Comparison of ENCODE assay signal across 10 cellular contexts in the genomic region with DNA sequence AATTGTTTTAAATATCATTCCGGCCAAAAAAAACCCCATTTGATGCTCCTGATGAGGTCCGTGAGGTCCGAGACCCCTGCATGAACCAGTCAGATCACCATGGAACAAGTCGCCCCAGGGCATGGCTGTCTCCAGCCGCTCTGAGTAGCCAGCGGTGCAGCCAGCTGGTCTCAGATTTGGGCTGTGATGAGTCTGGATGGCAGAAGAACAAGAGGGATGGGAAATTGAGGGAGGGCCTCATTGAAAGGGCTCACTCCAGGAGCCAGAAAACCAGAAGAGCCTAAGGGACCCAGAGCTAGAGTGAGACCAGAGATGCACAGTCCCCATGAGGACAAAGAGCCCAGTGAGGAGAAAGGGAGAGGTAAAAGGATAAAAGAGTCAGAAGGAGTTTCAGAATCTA.
DNase-seq lines count a peak whose midpoint lies in the region; ATAC-seq and TF ChIP-seq lines count a peak whose summit lies in the region.
"Had no signal": no experiment of that assay in that cellular context is flagged by ENCODE, and none has a peak within 500 bp of the region (broad histone marks: within the 10 kb centered on the region; RNA-seq: fewer than 3 reads in every experiment).

No MANE protein-coding gene starts in this region.

- H3K27me3 ChIP-seq in SK-N-SH (ENCODE audit: insufficient read depth) (no peaks in the 10 kb centered on the region), left lung (no peaks in the 10 kb centered on the region)

- no peaks in the 10 kb centered on the region for H3K27me3 Mint-ChIP-seq in activated B cell treated with CpG ODN at 0.5 μM for 24 hours
- H3K27me3 Mint-ChIP-seq in stimulated activated naive CD8-positive, alpha-beta T cell treated with anti-CD3 and anti-CD28 coated beads, Interleukin-15, Interleukin-2, amounts not matched to agents 100 ng/mL and 50 ng/mL, for 24 hours = no peaks in the 10 kb centered on the region

- H3K36me3 Mint-ChIP-seq in activated B cell treated with CpG ODN at 0.5 μM for 24 hours (ENCODE audit: low read depth) = no peaks in the 10 kb centered on the region
- H3K36me3 Mint-ChIP-seq in stimulated activated naive CD8-positive, alpha-beta T cell treated with anti-CD3 and anti-CD28 coated beads, Interleukin-15, Interleukin-2, amounts not matched to agents 100 ng/mL and 50 ng/mL, for 24 hours (ENCODE audit: low read depth) = peaks cover 1% of the 10 kb centered on the region

- no peaks in the 10 kb centered on the region for H3K79me2 ChIP-seq in SK-N-SH (ENCODE audit: insufficient read depth)

- no peaks in the 10 kb centered on the region for H3K9me2 ChIP-seq in SK-N-SH

- H3K4me1 ChIP-seq in SK-N-SH (ENCODE audit: control insufficient read depth in 1 of 2, insufficient read depth in 2 of 2, low read depth in 1 of 2, low read length in 1 of 2) = peaks cover 26 to 28% of the 10 kb centered on the region in 2 experiments
- H3K4me1 ChIP-seq in left lung = peaks cover 7 to 57% of the 10 kb centered on the region in 2 donors

- H3K27ac Mint-ChIP-seq in activated B cell treated with CpG ODN at 0.5 μM for 24 hours = peak overlapping the region; percentile 88
- H3K27ac Mint-ChIP-seq in stimulated activated naive CD8-positive, alpha-beta T cell treated with anti-CD3 and anti-CD28 coated beads, Interleukin-15, Interleukin-2, amounts not matched to agents 100 ng/mL and 50 ng/mL, for 24 hours = peak overlapping the region; percentile 70

- no peak overlapping the region for H3K4me3 Mint-ChIP-seq in activated B cell treated with CpG ODN at 0.5 μM for 24 hours
- no peak overlapping the region for H3K4me3 Mint-ChIP-seq in stimulated activated naive CD8-positive, alpha-beta T cell treated with anti-CD3 and anti-CD28 coated beads, Interleukin-15, Interleukin-2, amounts not matched to agents 100 ng/mL and 50 ng/mL, for 24 hours

- H3K4me2 ChIP-seq in SK-N-SH = no peak overlapping the region

- H3K9me3 ChIP-seq in SK-N-SH (peaks cover 4% of the 10 kb centered on the region; the same call in 1 of the 2 replicates), left lung (no peaks in the 10 kb centered on the region)

- ATAC-seq in SK-N-SH treated with all-trans-retinoic acid at 6 μM for 48 hours (no peak), activated B cell treated with CpG ODN at 0.5 μM for 24 hours (ENCODE audit: low read depth) (no peak), left lung (no peak), HG03108 (IDR thresholded peaks at IDR 0.05; ENCODE audit: unreplicated experiment) (no peak)

- no peak for TF ChIP-seq EP300 in SK-N-SH (IDR thresholded peaks at IDR 0.05; ENCODE audit: borderline replicate concordance in 1 of 2, low read depth in 1 of 2, low read length in 1 of 2)

- CTCF ChIA-PET in SK-N-SH (lab: Yijun Ruan, JAX) (interaction anchor here (0.9 kb wide), 1 partner anchor 129 kb away, joined by 3 read pairs; no protein-coding TSS in a partner anchor), activated B cell treated with CpG ODN at 0.5 μM for 24 hours (lab: Charles Lee) (interaction anchor here (0.9 to 1.8 kb wide), 3 partner anchors 25 to 129 kb away, joined by 3 to 6 read pairs (median 3); no protein-coding TSS in a partner anchor)

- peaks cover 14% of the 10 kb centered on the region for H3F3A ChIP-seq in SK-N-SH (replicated peaks; ENCODE audit: insufficient read depth)

- H3K9ac ChIP-seq in SK-N-SH = no peak overlapping the region

- WGBS in SK-N-SH (ENCODE audit: low lambda C conversion rate) = 99% methylated on average over 6 of the region's 6 CpGs

- DNase-seq in SK-N-SH (peak; percentile 36), activated B cell treated with CpG ODN at 0.5 μM for 24 hours (no peak), left lung (no peak), cerebellar cortex (ENCODE audit: low spot score) (no peak), DMS79 treated with DMSO at 0.1 percent for 48 hours (lab: John Stamatoyannopoulos, UW) (no peak)
- DNase-seq: NCI-H1694 had no signal

- H3K36me3 ChIP-seq in SK-N-SH (replicated peaks in 1 of 2; ENCODE audit: control insufficient read depth in 1 of 2, insufficient read depth in 2 of 2, low read length in 1 of 2) = no peaks in the 10 kb centered on the region
- H3K36me3 ChIP-seq in left lung = no peaks in the 10 kb centered on the region

- TF ChIP-seq RAD21 in SK-N-SH (IDR thresholded peaks at IDR 0.05; ENCODE audit: low read length) = no peak

- POLR2A ChIA-PET in SK-N-SH (lab: Yijun Ruan, JAX) (interaction anchor here (1.1 kb wide), 1 partner anchor 343 kb away, joined by 4 read pairs; no protein-coding TSS in a partner anchor), activated B cell treated with CpG ODN at 0.5 μM for 24 hours (lab: Charles Lee) (interaction anchor here (0.6 to 4.8 kb wide), 12 partner anchors 8 to 345 kb away, joined by 3 to 49 read pairs (median 6); partner anchors contain the start of gene IRF2BP2)

- H3K4me1 Mint-ChIP-seq in activated B cell treated with CpG ODN at 0.5 μM for 24 hours = peaks cover 52% of the 10 kb centered on the region
- peaks cover 60% of the 10 kb centered on the region for H3K4me1 Mint-ChIP-seq in stimulated activated naive CD8-positive, alpha-beta T cell treated with anti-CD3 and anti-CD28 coated beads, Interleukin-15, Interleukin-2, amounts not matched to agents 100 ng/mL and 50 ng/mL, for 24 hours (ENCODE audit: low read depth)

- TF ChIP-seq CTCF in SK-N-SH (IDR thresholded peaks at IDR 0.05) = no peak
- no peak for TF ChIP-seq CTCF in activated B cell treated with CpG ODN at 0.5 μM for 24 hours (IDR thresholded peaks at IDR 0.05)
- TF ChIP-seq CTCF in left lung (IDR thresholded peaks at IDR 0.05) = no peak

- intact Hi-C loops in activated B cell treated with CpG ODN at 0.5 μM for 24 hours (cut with micrococcal nuclease) = loop anchor here (1.0 kb wide), 1 partner anchor 9 kb away; no protein-coding TSS in a partner anchor
- intact Hi-C loops in left lung (cut with DNase I) = no loop called here

- H3K27ac ChIP-seq in SK-N-SH (ENCODE audit: low read depth in 2 of 2, low read length in 1 of 2) = no peak overlapping the region
- peak overlapping the region; percentile 51 to 92 for H3K27ac ChIP-seq in left lung
- H3K27ac ChIP-seq: 22Rv1 had no signal

- H2AFZ ChIP-seq in SK-N-SH (ENCODE audit: low read depth) = no peak overlapping the region

- no peaks in the 10 kb centered on the region for H3K9me3 Mint-ChIP-seq in activated B cell treated with CpG ODN at 0.5 μM for 24 hours
- peaks cover under 1% of the 10 kb centered on the region for H3K9me3 Mint-ChIP-seq in stimulated activated naive CD8-positive, alpha-beta T cell treated with anti-CD3 and anti-CD28 coated beads, Interleukin-15, Interleukin-2, amounts not matched to agents 100 ng/mL and 50 ng/mL, for 24 hours

- H4K20me1 ChIP-seq in SK-N-SH (ENCODE audit: insufficient read depth) = no peaks in the 10 kb centered on the region

- H3K4me3 ChIP-seq in SK-N-SH (ENCODE audit: low read depth in 2 of 2, low read length in 1 of 2) (no peak overlapping the region), left lung (no peak overlapping the region)

TF ChIP-seq in SK-N-SH, 30 proteins besides CTCF, POLR2A, EP300 and RAD21 (continues in another document):
- TF ChIP-seq IRF3 (IDR thresholded peaks at IDR 0.05; ENCODE audit: low read depth, low read length) (no peak), SIN3A (IDR thresholded peaks at IDR 0.05; ENCODE audit: borderline replicate concordance, low read depth, low read length) (no peak), GATA2 (CRISPR knock-in tag; IDR thresholded peaks at IDR 0.05) (no peak), USF1 (IDR thresholded peaks at IDR 0.05; ENCODE audit: borderline replicate concordance, low read depth) (no peak)

TF ChIP-seq in SK-N-SH treated with all-trans-retinoic acid at 6 μM for 48 hours, 23 proteins besides CTCF, POLR2A, EP300 and RAD21:
- no peak for TF ChIP-seq ZNF565 (CRISPR knock-in tag; conservative IDR thresholded peaks at IDR 0.05; ENCODE audit: low read depth)

Comparison
In these comparisons a context has a peak if more than half of its experiments do, and no peak if none do; other contexts are left out.
1. H3K27ac ChIP-seq: peak in left lung (2 of 2); none in SK-N-SH (0 of 2).